Comparison of ENCODE assay signal across 18 cellular contexts in genomic region chr12:71426648-71427047, GRCh38. TPM values are rescaled to one million over a fixed set of nuclear protein-coding genes. Genes with fewer than 3 reads are reported as not detected.
DNase-seq lines count a peak whose midpoint lies in the region; ATAC-seq and TF ChIP-seq lines count a peak whose summit lies in the region.
"Had no signal": no experiment of that assay in that cellular context is flagged by ENCODE, and none has a peak within 500 bp of the region (broad histone marks: within the 10 kb centered on the region; RNA-seq: fewer than 3 reads in every experiment).

No MANE protein-coding gene starts in this region.

- CTCF ChIA-PET in SK-N-SH (lab: Yijun Ruan, JAX), result interaction anchor here (1.3 to 3.0 kb wide), 2 partner anchors 11 to 210 kb away, joined by 4 to 15 read pairs; no protein-coding TSS in a partner anchor

- H3F3A ChIP-seq in SK-N-SH (replicated peaks; ENCODE audit: insufficient read depth), result no peaks in the 10 kb centered on the region
- H3F3A ChIP-seq in smooth muscle cell (ENCODE audit: low read depth), result peaks cover 7% of the 10 kb centered on the region

- no peak for TF ChIP-seq EP300 in SK-N-SH (IDR thresholded peaks at IDR 0.05; ENCODE audit: borderline replicate concordance in 1 of 2, low read depth in 1 of 2, low read length in 1 of 2)

- no peaks in the 10 kb centered on the region for H3K9me2 ChIP-seq in SK-N-SH

- H3K4me2 ChIP-seq in SK-N-SH, result peak overlapping the region; percentile 46; the same call in 1 of the 2 replicates
- peak overlapping the region; percentile 25 for H3K4me2 ChIP-seq in smooth muscle cell
- H3K4me2 ChIP-seq: KMS-11 had no signal

- H4K20me1 ChIP-seq in SK-N-SH (ENCODE audit: insufficient read depth), result no peaks in the 10 kb centered on the region
- H4K20me1 ChIP-seq in smooth muscle cell (ENCODE audit: low read depth), result no peaks in the 10 kb centered on the region

- TF ChIP-seq POLR2A in thyroid gland (IDR thresholded peaks at IDR 0.05), result no peak

- H3K4me1 ChIP-seq in SK-N-SH (ENCODE audit: control insufficient read depth in 1 of 2, insufficient read depth in 2 of 2, low read depth in 1 of 2, low read length in 1 of 2) (peaks cover 0 to 2% of the 10 kb centered on the region in 2 experiments; a peak in 2 of 4 replicates), smooth muscle cell (ENCODE audit: low read depth) (peaks cover 7% of the 10 kb centered on the region), thyroid gland (no peaks in the 10 kb centered on the region)
- H3K4me1 ChIP-seq: Caco-2, colonic mucosa, lower lobe of right lung had no signal

- DNase-seq in NCI-H748 (lab: John Stamatoyannopoulos, UW; ENCODE audit: unreplicated experiment) (peak; percentile 12), NCI-H748 treated with DMSO at 0.1 percent for 48 hours (lab: John Stamatoyannopoulos, UW) (no peak), SK-N-SH (no peak), fibroblast of gingiva (ENCODE audit: low read depth) (peak; percentile 21), smooth muscle cell (lab: John Stamatoyannopoulos, UW; ENCODE audit: unreplicated experiment) (no peak), thyroid gland (no peak)
- DNase-seq: 8988T, Caco-2, colonic mucosa, endodermal cell, lower lobe of right lung, NCI-H1105 had no signal

- intact Hi-C loops in thyroid gland (cut with DNase I), result no loop called here

- no peak for TF ChIP-seq RAD21 in SK-N-SH (IDR thresholded peaks at IDR 0.05; ENCODE audit: low read length)

- H3K36me3 ChIP-seq in SK-N-SH (replicated peaks in 1 of 2; ENCODE audit: control insufficient read depth in 1 of 2, insufficient read depth in 2 of 2, low read length in 1 of 2), result no peaks in the 10 kb centered on the region
- H3K36me3 ChIP-seq in smooth muscle cell (ENCODE audit: low read depth), result no peaks in the 10 kb centered on the region
- H3K36me3 ChIP-seq in thyroid gland, result no peaks in the 10 kb centered on the region
- H3K36me3 ChIP-seq: colonic mucosa, lower lobe of right lung had no signal

- H3K27ac ChIP-seq in SK-N-SH (ENCODE audit: low read depth in 2 of 2, low read length in 1 of 2) (peak overlapping the region; percentile 19 to 53; a peak in 2 of 4 replicates), smooth muscle cell (ENCODE audit: low read depth) (peak overlapping the region; percentile 56), thyroid gland (no peak overlapping the region)
- H3K27ac ChIP-seq: colonic mucosa, KMS-11, lower lobe of right lung had no signal

- H3K9ac ChIP-seq in SK-N-SH (no peak overlapping the region), smooth muscle cell (ENCODE audit: low read depth) (no peak overlapping the region)
- H3K9ac ChIP-seq: KMS-11 had no signal

- H3K27me3 ChIP-seq in SK-N-SH (ENCODE audit: insufficient read depth), result peaks cover 5% of the 10 kb centered on the region; the same call in 1 of the 2 replicates
- H3K27me3 ChIP-seq in smooth muscle cell (ENCODE audit: low read depth), result peaks cover 24% of the 10 kb centered on the region
- no peaks in the 10 kb centered on the region for H3K27me3 ChIP-seq in thyroid gland
- H3K27me3 ChIP-seq: colonic mucosa had no signal

- ATAC-seq in HG03280 (IDR thresholded peaks at IDR 0.05; ENCODE audit: unreplicated experiment) (no peak), HG02763 (IDR thresholded peaks at IDR 0.05; ENCODE audit: unreplicated experiment) (no peak)
- ATAC-seq: activated naive CD4-positive, alpha-beta T cell treated with anti-CD3 and anti-CD28 coated beads, Interleukin-2, amount 50 U/mL, for 72 hours; lower lobe of right lung had no signal

- 6% methylated on average over 3 of the region's 3 CpGs for WGBS in SK-N-SH (ENCODE audit: low lambda C conversion rate)
- 23% methylated on average over 3 of the region's 3 CpGs for WGBS in smooth muscle cell (ENCODE audit: low lambda C conversion rate)
- WGBS in thyroid gland, 2 donors, result 72 to 85% methylated on average over 3 of the region's 3 CpGs

- no peak for TF ChIP-seq CTCF in SK-N-SH (IDR thresholded peaks at IDR 0.05)
- no peak for TF ChIP-seq CTCF in smooth muscle cell (IDR thresholded peaks at IDR 0.05; ENCODE audit: borderline replicate concordance, insufficient read depth, poor library complexity, severe bottlenecking)
- no peak for TF ChIP-seq CTCF in thyroid gland (IDR thresholded peaks at IDR 0.05)

- POLR2A ChIA-PET in SK-N-SH (lab: Yijun Ruan, JAX), result no interaction called here

- H2AFZ ChIP-seq in SK-N-SH (ENCODE audit: low read depth), result no peak overlapping the region
- no peak overlapping the region for H2AFZ ChIP-seq in smooth muscle cell (ENCODE audit: low read depth)

- H3K79me2 ChIP-seq in SK-N-SH (ENCODE audit: insufficient read depth) (no peaks in the 10 kb centered on the region), smooth muscle cell (ENCODE audit: low read depth) (no peaks in the 10 kb centered on the region)

- H3K9me3 ChIP-seq in SK-N-SH (no peaks in the 10 kb centered on the region), smooth muscle cell (replicated peaks; ENCODE audit: low read depth) (no peaks in the 10 kb centered on the region), thyroid gland (no peaks in the 10 kb centered on the region)
- H3K9me3 ChIP-seq: Caco-2, colonic mucosa, lower lobe of right lung had no signal

- H3K4me3 ChIP-seq in SK-N-SH (ENCODE audit: low read depth in 2 of 2, low read length in 1 of 2) (no peak overlapping the region), smooth muscle cell (no peak overlapping the region), thyroid gland (replicated peaks in 1 of 3) (no peak overlapping the region)
- H3K4me3 ChIP-seq: colonic mucosa, lower lobe of right lung had no signal

TF ChIP-seq in SK-N-SH, 30 proteins besides CTCF, POLR2A, EP300 and RAD21:
- TF ChIP-seq MXI1 (IDR thresholded peaks at IDR 0.05; ENCODE audit: low read depth, low read length) (no peak), NFIC (IDR thresholded peaks at IDR 0.05; ENCODE audit: borderline replicate concordance) (no peak), TCF12 (IDR thresholded peaks at IDR 0.05) (peak; percentile 29; the same call in 1 of the 2 replicates), EZH2phosphoT487 (IDR thresholded peaks at IDR 0.05; ENCODE audit: borderline replicate concordance, low read depth) (no peak)
- TF ChIP-seq, protein P1, sequence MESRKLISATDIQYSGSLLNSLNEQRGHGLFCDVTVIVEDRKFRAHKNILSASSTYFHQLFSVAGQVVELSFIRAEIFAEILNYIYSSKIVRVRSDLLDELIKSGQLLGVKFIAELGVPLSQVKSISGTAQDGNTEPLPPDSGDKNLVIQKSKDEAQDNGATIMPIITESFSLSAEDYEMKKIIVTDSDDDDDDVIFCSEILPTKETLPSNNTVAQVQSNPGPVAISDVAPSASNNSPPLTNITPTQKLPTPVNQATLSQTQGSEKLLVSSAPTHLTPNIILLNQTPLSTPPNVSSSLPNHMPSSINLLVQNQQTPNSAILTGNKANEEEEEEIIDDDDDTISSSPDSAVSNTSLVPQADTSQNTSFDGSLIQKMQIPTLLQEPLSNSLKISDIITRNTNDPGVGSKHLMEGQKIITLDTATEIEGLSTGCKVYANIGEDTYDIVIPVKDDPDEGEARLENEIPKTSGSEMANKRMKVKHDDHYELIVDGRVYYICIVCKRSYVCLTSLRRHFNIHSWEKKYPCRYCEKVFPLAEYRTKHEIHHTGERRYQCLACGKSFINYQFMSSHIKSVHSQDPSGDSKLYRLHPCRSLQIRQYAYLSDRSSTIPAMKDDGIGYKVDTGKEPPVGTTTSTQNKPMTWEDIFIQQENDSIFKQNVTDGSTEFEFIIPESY (IDR thresholded peaks at IDR 0.05; ENCODE audit: borderline replicate concordance, low read depth), result no peak

RNA-seq across cellular contexts. Expression of gene LGR5, which starts 12.9 kb away (rescaled TPM):
- polyA plus RNA-seq in SK-N-SH (2012; rRNA removed), result 1.4 and 5.6 TPM in 2 replicates
- 4.3 and 5.8 TPM in 2 replicates for polyA plus RNA-seq in SK-N-SH (2012; cell fraction: cytosol; rRNA removed)
- polyA plus RNA-seq in SK-N-SH (2012; cell fraction: nucleus; rRNA removed), result 6.3 and 6.5 TPM in 2 replicates
- total RNA-seq in smooth muscle cell, result 0.54 and 0.58 TPM in 2 replicates
- 0.20 and 0.30 TPM in 2 replicates for polyA plus RNA-seq in smooth muscle cell
- under 1 TPM; 0.11 to 0.71 (median 0.34) TPM for total RNA-seq in thyroid gland
- total RNA-seq: activated naive CD4-positive, alpha-beta T cell treated with anti-CD3 and anti-CD28 coated beads, Interleukin-2, amount 50 U/mL, for 72 hours; activated T-helper 1 cell treated with anti-CD3 and anti-CD28 coated beads, Interleukin-12 subunit alpha, Interleukin-12 subunit beta, Interleukin-2, Interleukin-4 antibody, amounts not matched to agents 30 ng/mL and 10 ng/mL and 1 ng/mL, durations not matched to agents 14 hours and 24 hours and 36 hours; NCI-H460 had no signal

Comparison
In these comparisons a context has a peak if more than half of its experiments do, and no peak if none do; other contexts are left out.
1. DNase-seq: peak in NCI-H748 (single experiment) and fibroblast of gingiva (single experiment); none in NCI-H748 treated with DMSO at 0.1 percent for 48 hours (single experiment), SK-N-SH (single experiment), smooth muscle cell (single experiment) and thyroid gland (0 of 2).
2. H3K27ac ChIP-seq: peak in SK-N-SH (2 of 2) and smooth muscle cell (single experiment); none in thyroid gland (0 of 3).